Comparison of ENCODE assay signal across 1 cellular context in genomic region chr6:162251257-162251656, GRCh38.
TF ChIP-seq lines count a peak whose summit lies in the region.

No MANE protein-coding gene starts in this region.

TF ChIP-seq in SK-N-SH treated with all-trans-retinoic acid at 6 μM for 48 hours, 23 proteins besides CTCF, POLR2A, EP300 and RAD21 (continued from another document):
- TF ChIP-seq ZFP3 (CRISPR knock-in tag; IDR thresholded peaks at IDR 0.05), result no peak
TF ChIP-seq in SK-N-SH treated with all-trans-retinoic acid at 6 μM for 48 hours: peak in this region for 0.
